Comparison of ENCODE assay signal across 8 cellular contexts in genomic region chr14:68937790-68938514, GRCh38. TPM values are rescaled to one million over a fixed set of nuclear protein-coding genes. Genes with fewer than 3 reads are reported as not detected.
A peak's percentile ranks its signal among the peaks of the same experiment; 100 is the strongest.
DNase-seq lines count a peak whose midpoint lies in the region; ATAC-seq and TF ChIP-seq lines count a peak whose summit lies in the region.

No MANE protein-coding gene starts in this region.

- H3K27me3 Mint-ChIP-seq in CD14-positive monocyte (ENCODE audit: low read depth in 3 of 3), result no peaks in the 10 kb centered on the region
- H3K27me3 Mint-ChIP-seq in T-cell, result no peaks in the 10 kb centered on the region

- TF ChIP-seq POLR2A in esophagus squamous epithelium (IDR thresholded peaks at IDR 0.05), result peak in 1 of 4 donors; percentile 42

- H3K36me3 Mint-ChIP-seq in CD14-positive monocyte (peaks cover 12 to 44% of the 10 kb centered on the region in 2 donors), T-cell (peaks cover 7% of the 10 kb centered on the region)

- intact Hi-C loops in CD14-positive monocyte (cut with micrococcal nuclease) (no loop called here), esophagus squamous epithelium (cut with DNase I) (no loop called here)

- no peaks in the 10 kb centered on the region for H3K27me3 ChIP-seq in esophagus squamous epithelium

- POLR2A ChIA-PET in T-cell (lab: Charles Lee) (no interaction called here), HEK293T (lab: Yijun Ruan, JAX) (no interaction called here)

- peak; percentile 58 to 73 (median 63) for ATAC-seq in T-cell (replicated peaks in 1 of 4)
- ATAC-seq in omental fat pad (ENCODE audit: low FRiP score), result peak; percentile 81
- ATAC-seq in GM21515 (IDR thresholded peaks at IDR 0.05; ENCODE audit: unreplicated experiment), result no peak

- H3K9me3 Mint-ChIP-seq in CD14-positive monocyte (no peaks in the 10 kb centered on the region), T-cell (no peaks in the 10 kb centered on the region)

- CTCF ChIA-PET in T-cell (lab: Charles Lee) (no interaction called here), HEK293T (lab: Yijun Ruan, JAX) (no interaction called here)

- peak overlapping the region; percentile 75 to 93 (median 90) for H3K27ac ChIP-seq in esophagus squamous epithelium

- H3K4me3 ChIP-seq in esophagus squamous epithelium, result no peak overlapping the region

- H3K4me3 Mint-ChIP-seq in CD14-positive monocyte (no peak overlapping the region), T-cell (peak overlapping the region in 2 of 3 donors; percentile 22 to 62)

- H3K36me3 ChIP-seq in esophagus squamous epithelium, result no peaks in the 10 kb centered on the region

- no peak for DNase-seq in CD14-positive monocyte (ENCODE audit: low spot score)
- peak in 11 of 34 experiments; percentile 11 to 40 (median 25) for DNase-seq in T-cell
- DNase-seq in esophagus squamous epithelium (lab: John Stamatoyannopoulos, UW), result no peak
- DNase-seq in omental fat pad (ENCODE audit: low spot score), result no peak
- no peak for DNase-seq in HEK293T (ENCODE audit: extremely low spot score)
- no peak for DNase-seq in NCI-H2081 treated with DMSO at 0.1 percent for 48 hours (lab: John Stamatoyannopoulos, UW)
- no peak for DNase-seq in GM03348 (ENCODE audit: low spot score)

- TF ChIP-seq CTCF in CD14-positive monocyte (IDR thresholded peaks at IDR 0.05) (no peak), esophagus squamous epithelium (IDR thresholded peaks at IDR 0.05) (peak; percentile 16 to 59 (median 39)), omental fat pad (IDR thresholded peaks at IDR 0.05) (no peak)

- peak overlapping the region; percentile 40 to 85 (median 76) for H3K27ac Mint-ChIP-seq in CD14-positive monocyte
- H3K27ac Mint-ChIP-seq in T-cell, result peak overlapping the region; percentile 75 to 82

- peaks cover 69 to 100% (median 96%) of the 10 kb centered on the region in 3 donors for H3K4me1 ChIP-seq in esophagus squamous epithelium

- WGBS in esophagus squamous epithelium, 2 donors, result 0 to 33% methylated on average over 1 to 4 of the region's 8 CpGs

- peaks cover 85% of the 10 kb centered on the region for H3K4me1 Mint-ChIP-seq in CD14-positive monocyte
- peaks cover 81 to 86% (median 83%) of the 10 kb centered on the region in 3 donors for H3K4me1 Mint-ChIP-seq in T-cell

- no peaks in the 10 kb centered on the region for H3K9me3 ChIP-seq in esophagus squamous epithelium

TF ChIP-seq in HEK293T, 16 proteins besides CTCF, POLR2A, EP300 and RAD21:
- no peak for TF ChIP-seq L3MBTL2 (conservative IDR thresholded peaks at IDR 0.05)
- TF ChIP-seq ELF4 (IDR thresholded peaks at IDR 0.05), result no peak
- no peak for TF ChIP-seq SP1 (IDR thresholded peaks at IDR 0.05)
- TF ChIP-seq BHLHE40 (IDR thresholded peaks at IDR 0.05; ENCODE audit: borderline replicate concordance), result no peak
- TF ChIP-seq SUZ12 (IDR thresholded peaks at IDR 0.05), result no peak
- no peak for TF ChIP-seq ZNF384 (IDR thresholded peaks at IDR 0.05)
- TF ChIP-seq LEF1 (IDR thresholded peaks at IDR 0.05; ENCODE audit: borderline replicate concordance), result no peak
- TF ChIP-seq FOXA1 (IDR thresholded peaks at IDR 0.05), result no peak
- TF ChIP-seq CTBP1 (IDR thresholded peaks at IDR 0.05; ENCODE audit: borderline replicate concordance), result no peak
- TF ChIP-seq FOXK2 (IDR thresholded peaks at IDR 0.05), result no peak
- no peak for TF ChIP-seq PKNOX1 (IDR thresholded peaks at IDR 0.05)
- no peak for TF ChIP-seq FOXM1 (IDR thresholded peaks at IDR 0.05; ENCODE audit: borderline replicate concordance)
- no peak for TF ChIP-seq ARNT (IDR thresholded peaks at IDR 0.05)
- no peak for TF ChIP-seq NFRKB (IDR thresholded peaks at IDR 0.05)
- no peak for TF ChIP-seq HDGF (IDR thresholded peaks at IDR 0.05; ENCODE audit: borderline replicate concordance)
- TF ChIP-seq TARDBP (IDR thresholded peaks at IDR 0.05), result no peak
TF ChIP-seq in HEK293T: peak in this region for 0.

RNA-seq across cellular contexts. Expression of gene ACTN1, which starts 41.1 kb away (rescaled TPM):
- polyA plus RNA-seq in CD14-positive monocyte, result 10 to 100 TPM; 41.4 to 75.0 TPM
- total RNA-seq in T-cell (100 to 1,000 TPM in 4 of 5 donors, 10 to 100 TPM in 1; 84.8 to 219 (median 122) TPM), esophagus squamous epithelium (100 to 1,000 TPM; 118 to 145 (median 131) TPM), omental fat pad (100 to 1,000 TPM; 103 to 254 (median 136) TPM)

Comparison
In these comparisons a context has a peak if more than half of its experiments do, and no peak if none do; other contexts are left out.
1. H3K4me3 Mint-ChIP-seq: peak in T-cell (2 of 3); none in CD14-positive monocyte (0 of 2).
2. CTCF ChIP-seq: peak in esophagus squamous epithelium (6 of 6); none in CD14-positive monocyte (single experiment) and omental fat pad (0 of 3).